ENCODE assay signal across 8 cellular contexts in the genomic region with DNA sequence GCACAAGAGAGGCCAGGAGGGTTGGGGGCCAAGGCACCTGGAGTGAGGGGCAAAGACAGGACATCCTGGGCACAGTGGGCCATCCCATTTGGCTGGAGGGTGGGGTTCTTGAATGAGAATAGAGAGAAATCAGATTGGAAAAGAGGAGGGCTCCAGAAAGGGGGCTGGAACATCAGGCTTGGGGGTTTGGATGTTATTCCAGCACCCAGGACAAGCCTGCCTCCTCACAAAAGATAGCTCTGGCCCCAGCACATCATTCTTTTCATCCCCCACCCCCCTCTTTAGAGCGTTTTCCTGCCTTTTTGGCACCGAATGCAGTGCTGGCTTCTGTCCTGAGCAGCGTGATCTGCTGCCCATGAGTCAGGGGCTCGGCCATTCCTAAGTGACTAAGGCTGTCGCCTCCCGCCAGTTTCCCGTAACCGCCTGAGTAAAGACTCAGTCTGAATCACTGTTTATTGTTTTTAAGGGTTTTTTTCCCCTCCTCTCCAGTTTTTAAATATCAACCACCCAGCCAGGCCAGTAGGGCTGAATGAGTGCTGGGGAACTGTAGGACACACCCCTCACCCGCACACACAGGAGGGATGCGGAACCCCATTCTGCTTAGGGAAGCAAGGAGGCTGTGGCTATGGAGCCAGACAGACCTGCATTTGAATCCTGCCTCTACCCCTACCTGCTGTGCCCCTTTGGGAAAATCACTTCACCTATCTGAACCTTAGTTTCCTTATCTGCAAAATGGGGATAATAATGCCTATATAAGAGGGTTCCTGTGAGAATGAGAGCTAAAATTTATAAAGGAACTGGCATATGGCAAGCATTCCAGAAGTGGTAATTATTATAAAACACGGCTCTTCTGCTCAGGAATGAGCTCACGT. TPM values are rescaled to one million over a fixed set of nuclear protein-coding genes. Genes with fewer than 3 reads are reported as not detected.
DNase-seq lines count a peak whose midpoint lies in the region; ATAC-seq and TF ChIP-seq lines count a peak whose summit lies in the region.

No MANE protein-coding gene starts in this region.

- H3K4me3 ChIP-seq in epithelial cell of proximal tubule (ENCODE audit: low read depth, low read length), result no peak overlapping the region

- TF ChIP-seq CTCF in epithelial cell of proximal tubule (conservative IDR thresholded peaks at IDR 0.05; ENCODE audit: low read depth, low read length), result no peak

- no peak for ATAC-seq in GM21529 (IDR thresholded peaks at IDR 0.05; ENCODE audit: unreplicated experiment)

- peak; percentile 99 for DNase-seq in A172 (ENCODE audit: low spot score)
- peak; percentile 86 for DNase-seq in NCI-H446 treated with DMSO at 0.1 percent for 48 hours (lab: John Stamatoyannopoulos, UW)
- DNase-seq in epithelial cell of proximal tubule (ENCODE audit: low read depth), result peak; percentile 87
- peak; percentile 71 for DNase-seq in mucosa of gallbladder (ENCODE audit: low spot score)
- DNase-seq in NCI-H82 (lab: John Stamatoyannopoulos, UW), result no peak
- no peak for DNase-seq in NCI-H1105 treated with DMSO at 0.1 percent for 48 hours (lab: John Stamatoyannopoulos, UW)
- no peak for DNase-seq in activated CD8-positive, alpha-beta memory T cell treated with anti-CD3 and anti-CD28 coated beads, Interleukin-2, amount 50 U/mL, for 4 hours

RNA-seq across cellular contexts. Expression of a gene that starts 32.4 kb away (rescaled TPM):
- 2.6 and 8.8 TPM in 2 replicates for total RNA-seq in A172 (2014; rRNA removed; shearing (Covaris generic))
- total RNA-seq in epithelial cell of proximal tubule (15.2 and 19.0 TPM in 2 replicates), mucosa of gallbladder (5.3 TPM)

Comparison
In these comparisons a context has a peak if more than half of its experiments do, and no peak if none do; other contexts are left out.
1. DNase-seq: peak in A172 (single experiment), NCI-H446 treated with DMSO at 0.1 percent for 48 hours (single experiment), epithelial cell of proximal tubule (single experiment) and mucosa of gallbladder (single experiment); none in NCI-H82 (single experiment), NCI-H1105 treated with DMSO at 0.1 percent for 48 hours (single experiment) and activated CD8-positive, alpha-beta memory T cell treated with anti-CD3 and anti-CD28 coated beads, Interleukin-2, amount 50 U/mL, for 4 hours (single experiment).